In genomic region chr1:1647567-1648241, GRCh38 we compare ENCODE assay signal across 10 cellular contexts. TPM values are rescaled to one million over a fixed set of nuclear protein-coding genes. Genes with fewer than 3 reads are reported as not detected.
DNase-seq lines count a peak whose midpoint lies in the region; ATAC-seq, FAIRE-seq and TF ChIP-seq lines count a peak whose summit lies in the region.
"Not testable (repeated sequence)": the region's sequence is repeated elsewhere in the genome, so short reads cannot be mapped to it uniquely, and the experiment has no call there.
"Had no signal": no experiment of that assay in that cellular context is flagged by ENCODE, and none has a peak within 500 bp of the region (broad histone marks: within the 10 kb centered on the region; RNA-seq: fewer than 3 reads in every experiment).

No MANE protein-coding gene starts in this region.

- 90% methylated on average over 14 of the region's 17 CpGs for WGBS in right lobe of liver (ENCODE audit: insufficient coverage, low coverage, low lambda C conversion rate, missing lambda C conversion rate)
- WGBS in testis, 2 donors = 82 to 87% methylated on average over 17 of the region's 17 CpGs

- intact Hi-C loops in cardiac septum (cut with DNase I); right lobe of liver (cut with DNase I); sciatic nerve (cut with DNase I); testis (cut with DNase I; ENCODE audit: low total_unique reads): not testable (repeated sequence)

- ATAC-seq in activated T-helper 17 cell treated with anti-CD3 and anti-CD28 coated beads, Interleukin-2, amount 50 U/mL, for 72 hours (replicated peaks); sciatic nerve: not testable (repeated sequence)
- ATAC-seq in right lobe of liver = peak; percentile 37 to 69 (median 56)

- not testable (repeated sequence) for H3K27ac ChIP-seq in right lobe of liver, testis

- not testable (repeated sequence) for TF ChIP-seq POLR2A in right lobe of liver (IDR thresholded peaks at IDR 0.05); testis (IDR thresholded peaks at IDR 0.05)

- not testable (repeated sequence) for H3K9me3 Mint-ChIP-seq in activated T-helper 17 cell treated with anti-CD3 and anti-CD28 coated beads, Interleukin-2, amount 50 U/mL, for 72 hours

- H3K36me3 ChIP-seq in bronchial epithelial cell (ENCODE audit: control insufficient read depth, insufficient read depth, low read length) (peaks cover 14% of the 10 kb centered on the region), right lobe of liver (peaks cover 0 to 26% (median 5%) of the 10 kb centered on the region in 4 donors)
- not testable (repeated sequence) for H3K36me3 ChIP-seq in testis (ENCODE audit: low read depth, missing control alignments)

- H3K27me3 Mint-ChIP-seq in activated T-helper 17 cell treated with anti-CD3 and anti-CD28 coated beads, Interleukin-2, amount 50 U/mL, for 72 hours = not testable (repeated sequence)

- peak; percentile 91 for DNase-seq in CMK (ENCODE audit: low read depth)
- peak; percentile 26 for DNase-seq in UCSD-AML1 (lab: John Stamatoyannopoulos, UW; ENCODE audit: unreplicated experiment)
- DNase-seq in bronchial epithelial cell (ENCODE audit: low read depth) = not testable (repeated sequence)
- peak; percentile 67 for DNase-seq in cardiac septum (ENCODE audit: low spot score)
- DNase-seq in right lobe of liver = peak in 2 of 3 donors; percentile 25 to 30
- DNase-seq in sciatic nerve (ENCODE audit: low spot score) = peak; percentile 42
- peak; percentile 63 for DNase-seq in testis

- not testable (repeated sequence) for H3K4me3 Mint-ChIP-seq in activated T-helper 17 cell treated with anti-CD3 and anti-CD28 coated beads, Interleukin-2, amount 50 U/mL, for 72 hours

- H3K27me3 ChIP-seq in bronchial epithelial cell (ENCODE audit: control insufficient read depth, insufficient read depth, low read length); right lobe of liver; testis: not testable (repeated sequence)

- not testable (repeated sequence) for TF ChIP-seq CTCF in bronchial epithelial cell (IDR thresholded peaks at IDR 0.05; ENCODE audit: insufficient read depth, low read length, severe bottlenecking); right lobe of liver (IDR thresholded peaks at IDR 0.05); testis (IDR thresholded peaks at IDR 0.05)

- not testable (repeated sequence) for H3K9me3 ChIP-seq in right lobe of liver, testis

- not testable (repeated sequence) for H3K4me3 ChIP-seq in bronchial epithelial cell (ENCODE audit: low read depth, low read length); right lobe of liver; testis

- FAIRE-seq in bronchial epithelial cell (lab: Jason Lieb, UNC) = peak; percentile 82

- H3K4me1 Mint-ChIP-seq in activated T-helper 17 cell treated with anti-CD3 and anti-CD28 coated beads, Interleukin-2, amount 50 U/mL, for 72 hours = not testable (repeated sequence)

- H3K27ac Mint-ChIP-seq in activated T-helper 17 cell treated with anti-CD3 and anti-CD28 coated beads, Interleukin-2, amount 50 U/mL, for 72 hours = peak overlapping the region; percentile 38

- not testable (repeated sequence) for H3K4me1 ChIP-seq in right lobe of liver, testis

- peaks cover 69% of the 10 kb centered on the region for H3K36me3 Mint-ChIP-seq in activated T-helper 17 cell treated with anti-CD3 and anti-CD28 coated beads, Interleukin-2, amount 50 U/mL, for 72 hours (ENCODE audit: low read depth)

RNA-seq across cellular contexts. Expression of gene CDK11B, which starts 11.1 kb away (rescaled TPM):
- 10 to 100 TPM; 19.1 to 34.4 TPM for total RNA-seq in activated T-helper 17 cell treated with anti-CD3 and anti-CD28 coated beads, Interleukin-2, amount 50 U/mL, for 72 hours
- total RNA-seq in bronchial epithelial cell = 5.0 and 7.6 TPM in 2 replicates
- 30.4 TPM for total RNA-seq in cardiac septum
- total RNA-seq in right lobe of liver = 10 to 100 TPM in 2 of 6 experiments, 1 to 10 TPM in 4; 8.0 to 11.8 (median 9.5) TPM
- total RNA-seq in sciatic nerve = 27.9 TPM
- total RNA-seq in testis = 10 to 100 TPM; 48.1 to 56.0 TPM
- polyA plus RNA-seq in testis (ENCODE audit: insufficient read depth, low read depth, low replicate concordance) = 57.7 TPM

RNA-seq across cellular contexts. Expression of gene MMP23B, which starts 15.7 kb away (rescaled TPM):
- total RNA-seq in activated T-helper 17 cell treated with anti-CD3 and anti-CD28 coated beads, Interleukin-2, amount 50 U/mL, for 72 hours = 1 to 10 TPM; 1.8 to 6.5 TPM
- 0.26 and 0.38 TPM in 2 replicates for total RNA-seq in bronchial epithelial cell
- total RNA-seq in cardiac septum = 60.2 TPM
- 1 to 10 TPM in 5 of 6 experiments, under 1 TPM in 1; 0.75 to 4.0 (median 2.3) TPM for total RNA-seq in right lobe of liver
- 5.4 TPM for total RNA-seq in sciatic nerve
- 10 to 100 TPM; 49.0 to 50.2 TPM for total RNA-seq in testis
- 13.1 TPM for polyA plus RNA-seq in testis (ENCODE audit: insufficient read depth, low read depth, low replicate concordance)
- total RNA-seq: M059J had no signal

RNA-seq across cellular contexts. Expression of gene MIB2, which starts 32.4 kb away (rescaled TPM):
- total RNA-seq in activated T-helper 17 cell treated with anti-CD3 and anti-CD28 coated beads, Interleukin-2, amount 50 U/mL, for 72 hours = 10 to 100 TPM; 42.7 to 83.5 TPM
- total RNA-seq in bronchial epithelial cell (78.2 and 82.2 TPM in 2 replicates), cardiac septum (82.4 TPM), right lobe of liver (10 to 100 TPM; 20.7 to 38.5 (median 33.9) TPM), sciatic nerve (68.4 TPM), testis (100 to 1,000 TPM; 154 to 172 TPM)
- 38.7 TPM for polyA plus RNA-seq in testis (ENCODE audit: insufficient read depth, low read depth, low replicate concordance)

RNA-seq across cellular contexts. Expression of gene SLC35E2B, which starts 44.9 kb away (rescaled TPM):
- 10 to 100 TPM; 31.4 to 38.5 TPM for total RNA-seq in activated T-helper 17 cell treated with anti-CD3 and anti-CD28 coated beads, Interleukin-2, amount 50 U/mL, for 72 hours
- total RNA-seq in bronchial epithelial cell (14.0 and 17.0 TPM in 2 replicates), cardiac septum (19.1 TPM), right lobe of liver (10 to 100 TPM; 13.4 to 19.9 (median 17.0) TPM), sciatic nerve (45.6 TPM), testis (10 to 100 TPM; 48.8 to 50.0 TPM)
- polyA plus RNA-seq in testis (ENCODE audit: insufficient read depth, low read depth, low replicate concordance) = 25.9 TPM

RNA-seq across cellular contexts. Expression of gene FNDC10, which starts 47.8 kb away (rescaled TPM):
- total RNA-seq in activated T-helper 17 cell treated with anti-CD3 and anti-CD28 coated beads, Interleukin-2, amount 50 U/mL, for 72 hours = 1 to 10 TPM; 1.1 to 1.4 TPM
- total RNA-seq in bronchial epithelial cell = 0.26 TPM in 2 replicates
- total RNA-seq in cardiac septum = 1.7 TPM
- total RNA-seq in right lobe of liver = 1 to 10 TPM in 1 of 6 experiments, under 1 TPM in 5; 0.09 to 1.6 (median 0.46) TPM
- total RNA-seq in sciatic nerve = 2.4 TPM
- 10 to 100 TPM; 36.8 to 54.0 TPM for total RNA-seq in testis
- polyA plus RNA-seq in testis (ENCODE audit: insufficient read depth, low read depth, low replicate concordance) = 15.5 TPM
- polyA plus RNA-seq: IgD-negative memory B cell had no signal
